In the genomic region with DNA sequence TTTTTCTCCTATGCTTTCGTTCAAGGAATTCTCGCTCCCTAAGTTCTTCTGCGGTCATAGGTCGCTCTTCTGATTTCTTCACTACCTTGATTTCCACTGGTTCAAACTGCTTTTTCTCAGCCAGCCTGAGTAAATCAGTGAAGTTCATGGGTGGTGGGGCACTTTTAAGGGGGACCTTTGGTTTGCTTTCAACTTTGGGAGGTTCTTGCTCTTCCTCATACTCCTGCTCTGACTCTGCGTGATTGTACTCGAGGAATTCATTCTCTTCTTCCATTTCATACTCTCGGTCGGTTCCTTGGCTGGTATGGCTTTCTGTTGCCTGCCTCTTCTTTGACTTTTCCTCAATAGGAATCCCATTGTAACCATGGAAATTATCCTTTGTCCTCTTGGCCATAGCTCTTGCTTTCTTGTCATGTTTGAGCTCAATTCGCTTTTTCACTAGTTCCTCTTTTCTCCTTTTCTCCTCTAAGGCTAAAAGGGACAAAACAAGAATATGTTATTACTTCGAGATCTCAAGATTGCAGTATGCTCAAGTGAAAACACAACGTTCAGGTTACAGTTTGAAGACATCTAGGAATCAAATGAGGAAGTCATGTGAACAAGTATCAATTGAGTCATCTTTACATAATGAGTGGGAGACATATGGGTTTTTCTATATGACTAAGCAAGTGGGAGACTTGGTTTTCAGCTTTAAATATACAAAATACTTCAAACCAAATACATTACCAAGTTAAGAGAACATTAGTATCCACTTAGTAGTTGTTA, we compare ENCODE assay signal across 10 cellular contexts. TPM values are rescaled to one million over a fixed set of nuclear protein-coding genes. Genes with fewer than 3 reads are reported as not detected.
A peak's percentile ranks its signal among the peaks of the same experiment; 100 is the strongest.
DNase-seq lines count a peak whose midpoint lies in the region; ATAC-seq and TF ChIP-seq lines count a peak whose summit lies in the region.
"Had no signal": no experiment of that assay in that cellular context is flagged by ENCODE, and none has a peak within 500 bp of the region (broad histone marks: within the 10 kb centered on the region; RNA-seq: fewer than 3 reads in every experiment).

No MANE protein-coding gene starts in this region.

- peak overlapping the region; percentile 7 for H3K4me3 Mint-ChIP-seq in dendritic cell treated with granulocyte-macrophage colony-stimulating factor and Interleukin-4, amounts not matched to agents 40 ng/mL and 50 ng/mL, for 4 days
- H3K4me3 Mint-ChIP-seq: GM23338 had no signal

- no peak overlapping the region for H3K9ac ChIP-seq in IMR-90 (ENCODE audit: low read depth, low read length)

- peaks cover 37% of the 10 kb centered on the region for H4K20me1 ChIP-seq in IMR-90 (ENCODE audit: insufficient read depth, low read length)

- H2BK120ac ChIP-seq in IMR-90 (ENCODE audit: low read depth, low read length) = no peak overlapping the region

- H3K36me3 ChIP-seq in IMR-90 (ENCODE audit: control insufficient read depth, insufficient read depth, low read length) = peaks cover 27% of the 10 kb centered on the region

- no peaks in the 10 kb centered on the region for H3K9me3 ChIP-seq in IMR-90 (ENCODE audit: control insufficient read depth, insufficient read depth, low read length)

- H3K18ac ChIP-seq in IMR-90 (ENCODE audit: low read depth, low read length) = peak overlapping the region; percentile 16; the same call in 1 of the 2 replicates

- H3K4me3 ChIP-seq in IMR-90 (ENCODE audit: insufficient read depth, low read depth, low read length) = no peak overlapping the region
- H3K4me3 ChIP-seq: GM23338 had no signal

- TF ChIP-seq POLR2A in IMR-90 (IDR thresholded peaks at IDR 0.05; ENCODE audit: low read depth, low read length) = no peak

- no peaks in the 10 kb centered on the region for H3K9me3 Mint-ChIP-seq in dendritic cell treated with granulocyte-macrophage colony-stimulating factor and Interleukin-4, amounts not matched to agents 40 ng/mL and 50 ng/mL, for 4 days
- H3K9me3 Mint-ChIP-seq: GM23338 had no signal

- peak overlapping the region; percentile 46 for H2BK5ac ChIP-seq in IMR-90 (ENCODE audit: low read depth, low read length, poor library complexity, severe bottlenecking)

- H3K14ac ChIP-seq in IMR-90 (replicated peaks; ENCODE audit: low read depth, low read length) = no peak overlapping the region

- H4K8ac ChIP-seq in IMR-90 (ENCODE audit: low read depth in 2 of 2, low read length in 2 of 2) = no peak overlapping the region

- no peak overlapping the region; the same call in 1 of the 2 replicates for H3K27ac ChIP-seq in IMR-90 (ENCODE audit: insufficient read depth, low read length)
- H3K27ac ChIP-seq: VCaP had no signal

- dilution Hi-C loops in IMR-90 (cut with HindIII; ENCODE audit: low sequenced_read_pairs, unreplicated experiment) = no loop called here

- CTCF ChIA-PET in IMR-90 (lab: Yijun Ruan, JAX) = no interaction called here

- peaks cover 12% of the 10 kb centered on the region for H3K27me3 Mint-ChIP-seq in dendritic cell treated with granulocyte-macrophage colony-stimulating factor and Interleukin-4, amounts not matched to agents 40 ng/mL and 50 ng/mL, for 4 days

- POLR2A ChIA-PET in IMR-90 (lab: Charles Lee; ENCODE audit: unreplicated experiment) = interaction anchor here (0.5 kb wide), 1 partner anchor 18 kb away, joined by 4 read pairs; no protein-coding TSS in a partner anchor

- H2BK20ac ChIP-seq in IMR-90 (ENCODE audit: low read depth, low read length) = no peak overlapping the region

- DNase-seq in IMR-90 (peak; percentile 82), C1 segment of cervical spinal cord (lab: John Stamatoyannopoulos, UW) (no peak), posterior vena cava (ENCODE audit: low spot score) (no peak), NCI-H146 (lab: John Stamatoyannopoulos, UW) (no peak), NK-92 (lab: John Stamatoyannopoulos, UW; ENCODE audit: unreplicated experiment) (no peak)

- peaks cover 46% of the 10 kb centered on the region for H3K36me3 Mint-ChIP-seq in dendritic cell treated with granulocyte-macrophage colony-stimulating factor and Interleukin-4, amounts not matched to agents 40 ng/mL and 50 ng/mL, for 4 days (ENCODE audit: low read depth)

- peak overlapping the region; percentile 1; the same call in 1 of the 3 replicates for H2BK15ac ChIP-seq in IMR-90 (ENCODE audit: low read depth, low read length)

- H3K4me1 Mint-ChIP-seq in dendritic cell treated with granulocyte-macrophage colony-stimulating factor and Interleukin-4, amounts not matched to agents 40 ng/mL and 50 ng/mL, for 4 days (ENCODE audit: low read depth) = peaks cover 25% of the 10 kb centered on the region
- H3K4me1 Mint-ChIP-seq: GM23338 had no signal

- intact Hi-C loops in IMR-90 (cut with micrococcal nuclease) (no loop called here), posterior vena cava (cut with DNase I) (no loop called here)
- intact Hi-C loops in dendritic cell treated with granulocyte-macrophage colony-stimulating factor and Interleukin-4, amounts not matched to agents 40 ng/mL and 50 ng/mL, for 4 days (cut with micrococcal nuclease) = loop anchor here (1.0 kb wide), 1 partner anchor 18 kb away; the partner anchor contains the start of gene SPTY2D1

- no peak overlapping the region for H4K5ac ChIP-seq in IMR-90 (ENCODE audit: low read depth, low read length)

- no peak overlapping the region for H4K91ac ChIP-seq in IMR-90 (ENCODE audit: insufficient read depth, low read depth, low read length)

- ATAC-seq in GM18508 (IDR thresholded peaks at IDR 0.05; ENCODE audit: insufficient read depth, unreplicated experiment) (peak; percentile 89), GM21737 (IDR thresholded peaks at IDR 0.05; ENCODE audit: unreplicated experiment) (peak; percentile 80), IMR-90 (ENCODE audit: low read depth) (no peak)
- ATAC-seq: GM23338 had no signal

- no peak overlapping the region for H3K56ac ChIP-seq in IMR-90 (ENCODE audit: extremely low read depth, insufficient read depth, low read length)

- H3K4me2 ChIP-seq in IMR-90 (ENCODE audit: low read depth, low read length) = peak overlapping the region; percentile 44
- H3K4me2 ChIP-seq: GM23338 had no signal

- H3K9me1 ChIP-seq in IMR-90 (ENCODE audit: insufficient read depth, low read length) = peaks cover 9% of the 10 kb centered on the region; the same call in 1 of the 2 replicates

- peak overlapping the region; percentile 64 for H3K27ac Mint-ChIP-seq in dendritic cell treated with granulocyte-macrophage colony-stimulating factor and Interleukin-4, amounts not matched to agents 40 ng/mL and 50 ng/mL, for 4 days
- H3K27ac Mint-ChIP-seq: GM23338 had no signal

- peaks cover 24 to 51% of the 10 kb centered on the region in 2 experiments for H3K79me1 ChIP-seq in IMR-90 (ENCODE audit: low read depth in 1 of 2, low read length in 2 of 2)

- in situ Hi-C loops in IMR-90 (cut with MboI; ENCODE audit: low sequenced_read_pairs) = no loop called here

- H3K4ac ChIP-seq in IMR-90 (ENCODE audit: low read depth, low read length) = no peak overlapping the region

- no peak overlapping the region for H3K23ac ChIP-seq in IMR-90 (ENCODE audit: low read depth, low read length)

- no TSS peak for BruUV-seq in IMR-90 (replicated peaks; lab: Mats Ljungman, UMichigan)

- no peak overlapping the region for H2AK5ac ChIP-seq in IMR-90 (ENCODE audit: low read depth, low read length)

- WGBS in IMR-90 (ENCODE audit: extremely low coverage in 2 of 2, insufficient read length in 1 of 2), 2 experiments = 98% methylated on average over 5 of the region's 11 CpGs; no CpG with 5 or more reads in 1 of the 2 experiments

- no peaks in the 10 kb centered on the region for H3K27me3 ChIP-seq in IMR-90 (ENCODE audit: control insufficient read depth, insufficient read depth, low read length)

- TF ChIP-seq RAD21 in IMR-90 (IDR thresholded peaks at IDR 0.05; ENCODE audit: low read length) = no peak

- H2AFZ ChIP-seq in IMR-90 (replicated peaks; ENCODE audit: low read length, poor library complexity) = no peak overlapping the region
- H2AFZ ChIP-seq: GM23338 had no signal

- H3K4me1 ChIP-seq in IMR-90 (ENCODE audit: control insufficient read depth, insufficient read depth, low read length) = peaks cover 9% of the 10 kb centered on the region

- TF ChIP-seq CTCF in IMR-90 (conservative IDR thresholded peaks at IDR 0.05; ENCODE audit: low read depth, low read length) = no peak

- no peak overlapping the region for H2AK9ac ChIP-seq in IMR-90 (replicated peaks; ENCODE audit: low read depth, low read length, poor library complexity)

TF ChIP-seq in IMR-90, 13 proteins besides CTCF, POLR2A, EP300 and RAD21 (continues in another document):
- TF ChIP-seq, protein P1, sequence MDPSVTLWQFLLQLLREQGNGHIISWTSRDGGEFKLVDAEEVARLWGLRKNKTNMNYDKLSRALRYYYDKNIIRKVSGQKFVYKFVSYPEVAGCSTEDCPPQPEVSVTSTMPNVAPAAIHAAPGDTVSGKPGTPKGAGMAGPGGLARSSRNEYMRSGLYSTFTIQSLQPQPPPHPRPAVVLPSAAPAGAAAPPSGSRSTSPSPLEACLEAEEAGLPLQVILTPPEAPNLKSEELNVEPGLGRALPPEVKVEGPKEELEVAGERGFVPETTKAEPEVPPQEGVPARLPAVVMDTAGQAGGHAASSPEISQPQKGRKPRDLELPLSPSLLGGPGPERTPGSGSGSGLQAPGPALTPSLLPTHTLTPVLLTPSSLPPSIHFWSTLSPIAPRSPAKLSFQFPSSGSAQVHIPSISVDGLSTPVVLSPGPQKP (IDR thresholded peaks at IDR 0.05; ENCODE audit: borderline replicate concordance, low read depth, low read length) = no peak
- TF ChIP-seq CEBPB (IDR thresholded peaks at IDR 0.05; ENCODE audit: low read depth, low read length) = peak; percentile 33; the same call in 1 of the 2 replicates
- no peak for TF ChIP-seq MAFK (IDR thresholded peaks at IDR 0.05; ENCODE audit: low read depth, low read length)
- TF ChIP-seq BHLHE40 (IDR thresholded peaks at IDR 0.05; ENCODE audit: low read depth, low read length) = no peak

RNA-seq across cellular contexts. Expression of gene MISFA, which starts 16.2 kb away (rescaled TPM):
- 1.1 TPM in 1 of 2 replicates, not detected in the other for total RNA-seq in IMR-90 (2012; rRNA removed)
- 0.38 and 0.69 TPM in 2 replicates for polyA plus RNA-seq in IMR-90 (2012; rRNA removed)
- 0.60 TPM in 1 of 2 replicates, not detected in the other for polyA plus RNA-seq in IMR-90 (2012; cell fraction: cytosol; rRNA removed)
- polyA plus RNA-seq in IMR-90 (2012; cell fraction: nucleus; rRNA removed; ENCODE audit: low replicate concordance) = 0.88 TPM in 1 of 2 replicates, not detected in the other
- 1 to 10 TPM; 1.4 to 2.1 TPM for total RNA-seq in posterior vena cava
- total RNA-seq: GM23338 had no signal

RNA-seq across cellular contexts. Expression of gene SPTY2D1, which starts 18.3 kb away (rescaled TPM):
- 35.8 and 36.6 TPM in 2 replicates for total RNA-seq in IMR-90 (2012; rRNA removed)
- polyA plus RNA-seq in IMR-90 (2012; rRNA removed) = 10.3 and 12.4 TPM in 2 replicates
- 3.0 and 7.2 TPM in 2 replicates for polyA plus RNA-seq in IMR-90 (2012; cell fraction: cytosol; rRNA removed)
- 5.4 and 7.4 TPM in 2 replicates for polyA plus RNA-seq in IMR-90 (2012; cell fraction: nucleus; rRNA removed; ENCODE audit: low replicate concordance)
- 10 to 100 TPM; 12.1 to 20.2 TPM for total RNA-seq in posterior vena cava

RNA-seq across cellular contexts. Expression of gene UEVLD, which starts 27.3 kb away (rescaled TPM):
- 29.2 and 35.3 TPM in 2 replicates for total RNA-seq in IMR-90 (2012; rRNA removed)
- 10.1 and 13.8 TPM in 2 replicates for polyA plus RNA-seq in IMR-90 (2012; rRNA removed)
- polyA plus RNA-seq in IMR-90 (2012; cell fraction: cytosol; rRNA removed) = 2.5 and 3.5 TPM in 2 replicates
- polyA plus RNA-seq in IMR-90 (2012; cell fraction: nucleus; rRNA removed; ENCODE audit: low replicate concordance) = 1.1 and 8.6 TPM in 2 replicates
- 10 to 100 TPM; 24.9 to 26.8 TPM for total RNA-seq in posterior vena cava
